Comparison of ENCODE assay signal across 22 cellular contexts in the genomic region with DNA sequence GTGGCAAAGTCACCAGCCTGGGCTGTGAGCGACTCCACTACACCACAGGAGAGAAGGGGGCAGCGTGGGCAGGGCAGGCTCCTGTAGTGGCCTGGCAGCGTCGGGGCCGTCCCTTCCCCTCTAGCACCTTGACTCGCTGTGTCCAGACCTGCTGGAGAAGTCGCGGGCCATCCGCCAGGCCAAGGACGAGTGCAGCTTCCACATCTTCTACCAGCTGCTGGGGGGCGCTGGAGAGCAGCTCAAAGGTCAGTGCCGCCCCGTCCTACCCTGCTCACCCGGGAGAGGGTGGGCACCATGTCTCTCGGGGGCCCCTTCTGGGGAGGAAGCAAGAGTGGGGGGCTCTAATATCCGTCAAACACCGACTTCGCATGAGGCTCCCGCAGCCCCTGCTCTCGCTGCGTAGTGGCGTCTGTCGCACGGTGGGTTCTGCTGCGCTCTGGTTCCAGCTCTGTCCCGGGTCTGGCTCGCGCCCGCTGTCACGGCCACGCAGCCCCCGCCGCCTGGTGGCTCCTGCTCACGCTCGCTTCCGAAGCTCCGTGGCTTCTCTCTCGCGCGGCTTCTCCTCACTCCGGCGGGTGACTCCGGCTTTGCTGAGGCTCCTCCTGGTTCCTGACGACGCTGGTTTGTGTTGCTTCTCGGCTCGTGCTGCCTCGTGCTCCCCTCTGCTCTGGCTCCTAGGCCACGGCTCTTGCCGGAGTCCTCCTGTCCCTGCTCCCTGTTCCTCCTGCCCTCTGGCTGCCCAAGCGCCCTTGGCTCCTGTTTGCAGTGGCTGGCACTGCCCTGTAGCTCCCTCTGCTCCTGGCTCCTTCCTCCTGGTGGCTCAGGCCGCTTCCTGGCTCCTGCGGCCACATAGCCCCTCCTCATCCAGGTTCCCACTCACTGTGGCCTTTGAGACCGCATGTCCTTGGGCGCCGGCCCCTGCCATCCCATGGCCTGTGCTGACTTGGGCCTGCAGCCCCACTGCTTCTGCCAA. TPM values are rescaled to one million over a fixed set of nuclear protein-coding genes. Genes with fewer than 3 reads are reported as not detected.
DNase-seq lines count a peak whose midpoint lies in the region; ATAC-seq and TF ChIP-seq lines count a peak whose summit lies in the region.
"Had no signal": no experiment of that assay in that cellular context is flagged by ENCODE, and none has a peak within 500 bp of the region (broad histone marks: within the 10 kb centered on the region; RNA-seq: fewer than 3 reads in every experiment).

No MANE protein-coding gene starts in this region.

- no peak overlapping the region for H3K4me3 Mint-ChIP-seq in glutamatergic neuron (ENCODE audit: unreplicated experiment)
- H3K4me3 Mint-ChIP-seq in neural progenitor cell, result no peak overlapping the region
- H3K4me3 Mint-ChIP-seq in activated CD4-positive, alpha-beta memory T cell treated with anti-CD3 and anti-CD28 coated beads for 36 hours, result no peak overlapping the region
- H3K4me3 Mint-ChIP-seq: activated T-cell treated with anti-CD3 and anti-CD28 coated beads, Interleukin-2, amount 50 U/mL, for 24 hours; B cell; brain; dendritic cell treated with granulocyte-macrophage colony-stimulating factor and Interleukin-4, amounts not matched to agents 40 ng/mL and 50 ng/mL, for 4 days; mesothelial cell of epicardium had no signal

- CTCF ChIA-PET in activated CD4-positive, alpha-beta memory T cell treated with anti-CD3 and anti-CD28 coated beads for 36 hours (lab: Charles Lee), result no interaction called here

- peak overlapping the region; percentile 66 for H2AFZ ChIP-seq in neural progenitor cell (replicated peaks)

- ATAC-seq in GM21526 (IDR thresholded peaks at IDR 0.05; ENCODE audit: low FRiP score, unreplicated experiment), result no peak

- POLR2A ChIA-PET in activated CD4-positive, alpha-beta memory T cell treated with anti-CD3 and anti-CD28 coated beads for 36 hours (lab: Charles Lee), result no interaction called here

- no peak overlapping the region for H3K27ac ChIP-seq in neural progenitor cell
- H3K27ac ChIP-seq: SJCRH30 had no signal

- H3K36me3 Mint-ChIP-seq in glutamatergic neuron (ENCODE audit: unreplicated experiment) (no peaks in the 10 kb centered on the region), neural progenitor cell (no peaks in the 10 kb centered on the region)
- H3K36me3 Mint-ChIP-seq in activated CD4-positive, alpha-beta memory T cell treated with anti-CD3 and anti-CD28 coated beads for 36 hours, result no peaks in the 10 kb centered on the region
- H3K36me3 Mint-ChIP-seq: brain, mesothelial cell of epicardium had no signal

- H3K4me1 ChIP-seq in NT2/D1 (ENCODE audit: insufficient read depth, insufficient read length) (peaks cover 5% of the 10 kb centered on the region), neural progenitor cell (peaks cover 14% of the 10 kb centered on the region)

- H3K27ac Mint-ChIP-seq in glutamatergic neuron (ENCODE audit: unreplicated experiment) (no peak overlapping the region), neural progenitor cell (no peak overlapping the region)
- H3K27ac Mint-ChIP-seq in activated CD4-positive, alpha-beta memory T cell treated with anti-CD3 and anti-CD28 coated beads for 36 hours, result no peak overlapping the region
- H3K27ac Mint-ChIP-seq: activated T-cell treated with anti-CD3 and anti-CD28 coated beads, Interleukin-2, amount 50 U/mL, for 24 hours; B cell; brain; dendritic cell treated with granulocyte-macrophage colony-stimulating factor and Interleukin-4, amounts not matched to agents 40 ng/mL and 50 ng/mL, for 4 days; mesothelial cell of epicardium had no signal

- H3K9me3 Mint-ChIP-seq in glutamatergic neuron (ENCODE audit: unreplicated experiment) (no peaks in the 10 kb centered on the region), neural progenitor cell (no peaks in the 10 kb centered on the region)
- H3K9me3 Mint-ChIP-seq in activated CD4-positive, alpha-beta memory T cell treated with anti-CD3 and anti-CD28 coated beads for 36 hours, result no peaks in the 10 kb centered on the region
- H3K9me3 Mint-ChIP-seq: activated T-cell treated with anti-CD3 and anti-CD28 coated beads, Interleukin-2, amount 50 U/mL, for 24 hours; dendritic cell treated with granulocyte-macrophage colony-stimulating factor and Interleukin-4, amounts not matched to agents 40 ng/mL and 50 ng/mL, for 4 days; mesothelial cell of epicardium had no signal

- H3K27me3 Mint-ChIP-seq in glutamatergic neuron (ENCODE audit: unreplicated experiment), result peaks cover 6% of the 10 kb centered on the region
- peaks cover 12% of the 10 kb centered on the region for H3K27me3 Mint-ChIP-seq in neural progenitor cell (ENCODE audit: insufficient read depth, low read depth)
- peaks cover 5% of the 10 kb centered on the region for H3K27me3 Mint-ChIP-seq in activated CD4-positive, alpha-beta memory T cell treated with anti-CD3 and anti-CD28 coated beads for 36 hours

- TF ChIP-seq CTCF in glutamatergic neuron (IDR thresholded peaks at IDR 0.05; ENCODE audit: partially characterized antibody, unreplicated experiment) (no peak), neural progenitor cell (IDR thresholded peaks at IDR 0.05) (peak; percentile 58)

- DNase-seq in ELF-1 (ENCODE audit: low read depth, low spot score), result peak; percentile 72
- no peak for DNase-seq in NT2/D1 (ENCODE audit: low read depth, low spot score)
- DNase-seq in glutamatergic neuron, result peak; percentile 40
- peak; percentile 57 for DNase-seq in neural progenitor cell (ENCODE audit: low spot score)
- DNase-seq in activated CD4-positive, alpha-beta memory T cell treated with anti-CD3 and anti-CD28 coated beads for 36 hours, result no peak
- no peak for DNase-seq in activated CD8-positive, alpha-beta memory T cell treated with anti-CD3 and anti-CD28 coated beads for 24 hours
- DNase-seq in dedifferentiated amniotic fluid mesenchymal stem cell (ENCODE audit: extremely low spot score), result no peak
- DNase-seq: activated CD4-positive, alpha-beta T cell treated with anti-CD3 and anti-CD28 coated beads, Interleukin-2, amount 50 U/mL, for 1 hour; activated naive CD4-positive, alpha-beta T cell treated with anti-CD3 and anti-CD28 coated beads, Interleukin-2, amount 50 U/mL, for 16 hours; activated T-cell treated with anti-CD3 and anti-CD28 coated beads, Interleukin-2, amount 50 U/mL, for 24 hours; DMS 273 treated with DMSO at 0.1 percent for 48 hours; KBM-7; NCI-H1105 treated with DMSO at 0.1 percent for 48 hours; NK-92 treated with Interleukin-12 subunit alpha and Interleukin-12 subunit beta, amount 100 ng/mL, for 24 hours; SJCRH30; stimulated activated CD4-positive, alpha-beta T cell treated with anti-CD3 and anti-CD28 coated beads, Interleukin-4, amount 100 ng/mL, for 1 hour; T-helper 9 cell had no signal

- peak overlapping the region; percentile 33 for H3K4me3 ChIP-seq in NT2/D1 (ENCODE audit: insufficient read length, low read depth)
- H3K4me3 ChIP-seq in neural progenitor cell, result no peak overlapping the region
- H3K4me3 ChIP-seq: SJCRH30 had no signal

- H3K9ac ChIP-seq in NT2/D1 (ENCODE audit: insufficient read length, low read depth), result peak overlapping the region; percentile 65
- no peak overlapping the region for H3K9ac ChIP-seq in neural progenitor cell

- peak overlapping the region; percentile 25 for H3K4me2 ChIP-seq in neural progenitor cell

- H3K9me3 ChIP-seq in NT2/D1 (ENCODE audit: insufficient read depth, low read length), result no peaks in the 10 kb centered on the region; the same call in 1 of the 2 replicates
- H3K9me3 ChIP-seq in neural progenitor cell (ENCODE audit: low read depth), result no peaks in the 10 kb centered on the region
- H3K9me3 ChIP-seq: SJCRH30 had no signal

- H3K27me3 ChIP-seq in NT2/D1 (ENCODE audit: insufficient read depth, insufficient read length) (peaks cover 6% of the 10 kb centered on the region), neural progenitor cell (peaks cover 20% of the 10 kb centered on the region)
- H3K27me3 ChIP-seq: SJCRH30 had no signal

- H3K4me1 Mint-ChIP-seq in glutamatergic neuron (ENCODE audit: low read depth, unreplicated experiment) (no peaks in the 10 kb centered on the region), neural progenitor cell (peaks cover 30% of the 10 kb centered on the region)
- no peaks in the 10 kb centered on the region for H3K4me1 Mint-ChIP-seq in activated CD4-positive, alpha-beta memory T cell treated with anti-CD3 and anti-CD28 coated beads for 36 hours (ENCODE audit: low read depth)
- H3K4me1 Mint-ChIP-seq: B cell, mesothelial cell of epicardium had no signal

- intact Hi-C loops in activated CD4-positive, alpha-beta memory T cell treated with anti-CD3 and anti-CD28 coated beads for 36 hours (cut with micrococcal nuclease), result no loop called here

- peaks cover 24% of the 10 kb centered on the region for H3F3A ChIP-seq in neural progenitor cell (ENCODE audit: low read depth)

- no peaks in the 10 kb centered on the region for H3K79me2 ChIP-seq in neural progenitor cell (ENCODE audit: low read depth)

- H4K20me1 ChIP-seq in neural progenitor cell (ENCODE audit: low read depth), result no peaks in the 10 kb centered on the region

- H3K36me3 ChIP-seq in NT2/D1 (ENCODE audit: insufficient read depth, insufficient read length, low read length), result no peaks in the 10 kb centered on the region
- no peaks in the 10 kb centered on the region for H3K36me3 ChIP-seq in neural progenitor cell
- H3K36me3 ChIP-seq: SJCRH30 had no signal

RNA-seq across cellular contexts. Expression of gene MYH14, which starts 27.2 kb away (rescaled TPM):
- total RNA-seq in glutamatergic neuron (ENCODE audit: unreplicated experiment) (0.59 TPM), neural progenitor cell (ENCODE audit: low replicate concordance) (1.6 and 6.7 TPM in 2 replicates)
- total RNA-seq in activated CD4-positive, alpha-beta memory T cell treated with anti-CD3 and anti-CD28 coated beads for 36 hours, result not detected
- total RNA-seq: B cell had no signal

Comparison
In these comparisons a context has a peak if more than half of its experiments do, and no peak if none do; other contexts are left out.
1. DNase-seq: peak in ELF-1 (single experiment), glutamatergic neuron (single experiment) and neural progenitor cell (single experiment); none in NT2/D1 (single experiment), activated CD4-positive, alpha-beta memory T cell treated with anti-CD3 and anti-CD28 coated beads for 36 hours (single experiment), activated CD8-positive, alpha-beta memory T cell treated with anti-CD3 and anti-CD28 coated beads for 24 hours (single experiment) and dedifferentiated amniotic fluid mesenchymal stem cell (single experiment).